ENCODE assay signal across 19 cellular contexts in genomic region chr1:96741335-96741734, GRCh38.
"Had no signal": no experiment of that assay in that cellular context is flagged by ENCODE, and none has a peak within 500 bp of the region (broad histone marks: within the 10 kb centered on the region; RNA-seq: fewer than 3 reads in every experiment).

No MANE protein-coding gene starts in this region.

- H3K27me3 Mint-ChIP-seq: naive thymus-derived CD4-positive, alpha-beta T cell; stimulated activated naive CD8-positive, alpha-beta T cell treated with anti-CD3 and anti-CD28 coated beads, Interleukin-15, amount 100 ng/mL, for 72 hours; T-cell; type B pancreatic cell had no signal

- H3K4me3 Mint-ChIP-seq: activated naive CD4-positive, alpha-beta T cell treated with anti-CD3 and anti-CD28 coated beads for 36 hours; stimulated activated naive CD8-positive, alpha-beta T cell treated with anti-CD3 and anti-CD28 coated beads, Interleukin-15, amount 100 ng/mL, for 72 hours; T-cell; type B pancreatic cell had no signal

- H3K27ac ChIP-seq: prostate gland, spleen had no signal

- H3K36me3 ChIP-seq: prostate gland had no signal

- DNase-seq: activated CD4-positive, alpha-beta T cell treated with anti-CD3 and anti-CD28 coated beads for 1 hour; activated CD4-positive, alpha-beta T cell treated with anti-CD3 and anti-CD28 coated beads, Interleukin-2, amount 50 U/mL, for 4 hours; activated naive CD4-positive, alpha-beta T cell treated with anti-CD3 and anti-CD28 coated beads for 36 hours; central memory CD4-positive, alpha-beta T cell; cortex of kidney; effector CD8-positive, alpha-beta T cell; head of caudate nucleus; left colon; mucosa of descending colon; naive thymus-derived CD4-positive, alpha-beta T cell; nucleus accumbens; spleen; stimulated activated naive CD8-positive, alpha-beta T cell treated with anti-CD3 and anti-CD28 coated beads, Interleukin-15, amount 100 ng/mL, for 72 hours; T-cell; T-helper 9 cell had no signal

- H3K9me3 ChIP-seq: mucosa of descending colon, prostate gland had no signal

- H3K27ac Mint-ChIP-seq: activated naive CD4-positive, alpha-beta T cell treated with anti-CD3 and anti-CD28 coated beads for 36 hours; activated T-helper 2 cell treated with anti-CD3 and anti-CD28 coated beads, Interferon-gamma antibody, Interleukin-2, Interleukin-4, amounts not matched to agents 10 μg/mL and 5 μg/mL and 100 μg/mL, durations not matched to agents 14 hours and 24 hours and 36 hours; naive thymus-derived CD4-positive, alpha-beta T cell; stimulated activated naive CD8-positive, alpha-beta T cell treated with anti-CD3 and anti-CD28 coated beads, Interleukin-15, amount 100 ng/mL, for 72 hours; T-cell; type B pancreatic cell had no signal

- H3K9me3 Mint-ChIP-seq: activated naive CD4-positive, alpha-beta T cell treated with anti-CD3 and anti-CD28 coated beads for 36 hours; activated T-helper 2 cell treated with anti-CD3 and anti-CD28 coated beads, Interferon-gamma antibody, Interleukin-2, Interleukin-4, amounts not matched to agents 10 μg/mL and 5 μg/mL and 100 μg/mL, durations not matched to agents 14 hours and 24 hours and 36 hours; naive thymus-derived CD4-positive, alpha-beta T cell; stimulated activated naive CD8-positive, alpha-beta T cell treated with anti-CD3 and anti-CD28 coated beads, Interleukin-15, amount 100 ng/mL, for 72 hours; T-cell had no signal

- ATAC-seq: left colon; mucosa of descending colon; naive thymus-derived CD4-positive, alpha-beta T cell; sciatic nerve; stimulated activated naive CD8-positive, alpha-beta T cell treated with anti-CD3 and anti-CD28 coated beads, Interleukin-15, amount 100 ng/mL, for 72 hours; T-cell had no signal

- H3K4me1 ChIP-seq: prostate gland had no signal

- H3K4me3 ChIP-seq: mucosa of descending colon, prostate gland, spleen had no signal

- H3K27me3 ChIP-seq: spleen had no signal
